ENCODE assay signal across 20 cellular contexts in the genomic region with DNA sequence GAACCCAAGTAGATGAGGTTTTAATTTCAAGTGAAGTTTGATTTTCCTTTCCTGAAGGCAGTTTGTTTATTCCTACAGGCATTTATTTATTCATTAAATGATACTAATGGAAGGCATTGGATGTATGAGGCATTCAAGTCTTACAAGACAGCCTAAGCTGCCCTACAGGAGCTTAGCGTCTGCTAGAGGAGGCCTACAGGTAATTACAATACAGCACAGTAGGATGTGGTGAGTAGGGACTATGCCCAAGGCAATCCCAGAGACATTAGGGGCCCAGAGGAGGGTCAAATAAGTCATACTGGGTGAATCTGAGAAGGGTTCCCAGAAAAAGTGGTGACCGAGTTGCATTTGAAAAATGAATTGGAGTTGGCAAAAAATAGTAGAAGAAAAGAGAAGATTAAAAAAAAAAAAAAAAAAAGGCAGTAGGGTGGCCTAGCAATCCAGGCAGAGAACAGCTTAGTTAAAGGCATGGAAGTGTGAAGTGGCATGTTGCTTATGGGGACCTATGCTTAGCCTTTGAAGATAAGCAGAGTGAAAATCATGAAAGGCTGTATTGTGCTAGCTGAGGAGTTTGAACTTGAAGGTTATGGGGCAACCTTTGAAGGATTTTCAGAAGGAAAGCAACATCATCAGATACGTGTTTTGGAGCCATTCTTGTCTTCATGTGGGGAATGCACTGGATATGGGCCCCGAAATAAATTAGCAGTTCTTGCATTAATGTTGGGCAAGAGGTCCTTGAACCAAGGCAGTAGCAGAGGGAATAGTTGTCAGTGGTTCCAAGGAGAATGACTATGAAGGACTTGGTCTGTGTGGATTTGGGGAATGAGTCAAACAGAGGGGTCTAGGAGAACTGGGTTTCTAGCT.
DNase-seq lines count a peak whose midpoint lies in the region; ATAC-seq, FAIRE-seq and TF ChIP-seq lines count a peak whose summit lies in the region.
"Had no signal": no experiment of that assay in that cellular context is flagged by ENCODE, and none has a peak within 500 bp of the region (broad histone marks: within the 10 kb centered on the region; RNA-seq: fewer than 3 reads in every experiment).

No MANE protein-coding gene starts in this region.

- H3K36me3 ChIP-seq in GM23248 (ENCODE audit: low read depth): no peaks in the 10 kb centered on the region

- no peaks in the 10 kb centered on the region for H3K27me3 ChIP-seq in GM23248 (replicated peaks; ENCODE audit: insufficient read depth)

- no peak overlapping the region for H3K4me2 ChIP-seq in GM23248 (ENCODE audit: unreplicated experiment)

- intact Hi-C loops in activated B cell treated with CpG ODN at 0.5 μM for 24 hours (cut with micrococcal nuclease): no loop called here

- H3K4me3 ChIP-seq in GM23248: no peak overlapping the region
- H3K4me3 ChIP-seq: SK-N-MC had no signal

- ATAC-seq in activated B cell treated with CpG ODN at 0.5 μM for 24 hours (ENCODE audit: low read depth) (no peak), left lobe of liver (peak; percentile 28)

- H3K4me1 ChIP-seq in GM23248 (ENCODE audit: insufficient read depth): no peaks in the 10 kb centered on the region

- WGBS in GM23248 (ENCODE audit: low coverage in 1 of 2, low lambda C conversion rate in 2 of 2, missing lambda C conversion rate in 2 of 2), 2 experiments: 44 to 51% methylated on average over 4 of the region's 4 CpGs

- H3K27ac Mint-ChIP-seq in activated B cell treated with CpG ODN at 0.5 μM for 24 hours: peak overlapping the region; percentile 46
- H3K27ac Mint-ChIP-seq: HFFc6 had no signal

- no peaks in the 10 kb centered on the region for H3K27me3 Mint-ChIP-seq in activated B cell treated with CpG ODN at 0.5 μM for 24 hours

- H4K20me1 ChIP-seq in GM23248 (ENCODE audit: insufficient read depth): no peaks in the 10 kb centered on the region

- in situ Hi-C loops in GM23248 (cut with MboI): no loop called here

- H3K79me2 ChIP-seq in GM23248 (ENCODE audit: insufficient read depth): no peaks in the 10 kb centered on the region

- CTCF ChIA-PET in activated B cell treated with CpG ODN at 0.5 μM for 24 hours (lab: Charles Lee): interaction anchor here (1.9 kb wide), 1 partner anchor 13 kb away, joined by 5 read pairs; no protein-coding TSS in a partner anchor

- peaks cover 28% of the 10 kb centered on the region for H3K36me3 Mint-ChIP-seq in activated B cell treated with CpG ODN at 0.5 μM for 24 hours (ENCODE audit: low read depth)

- DNase-seq in GM23248: peak; percentile 42
- DNase-seq in activated B cell treated with CpG ODN at 0.5 μM for 24 hours: no peak
- no peak for DNase-seq in left lobe of liver (ENCODE audit: low spot score)
- DNase-seq in urothelium cell line (ENCODE audit: low spot score): no peak
- DNase-seq in SKM-1 (lab: John Stamatoyannopoulos, UW; ENCODE audit: unreplicated experiment): no peak
- no peak for DNase-seq in COLO668 (lab: John Stamatoyannopoulos, UW; ENCODE audit: unreplicated experiment)
- DNase-seq in DMS53 treated with DMSO at 0.1 percent for 48 hours (lab: John Stamatoyannopoulos, UW; ENCODE audit: unreplicated experiment): no peak
- DNase-seq: ACHN, EL, H7, HFFc6, KBM-7, NCI-H1105, NCI-H2081 treated with DMSO at 0.1 percent for 48 hours, NCI-H748 treated with DMSO at 0.1 percent for 48 hours, OCI-M1, Right ventricle myocardium superior had no signal

- POLR2A ChIA-PET in activated B cell treated with CpG ODN at 0.5 μM for 24 hours (lab: Charles Lee): interaction anchor here (0.7 to 1.3 kb wide), 2 partner anchors 9 to 11 kb away, joined by 4 to 10 read pairs; no protein-coding TSS in a partner anchor

- no peak overlapping the region for H3K4me3 Mint-ChIP-seq in activated B cell treated with CpG ODN at 0.5 μM for 24 hours
- H3K4me3 Mint-ChIP-seq: HFFc6 had no signal

- H3K9me2 ChIP-seq in GM23248 (ENCODE audit: insufficient read depth): no peaks in the 10 kb centered on the region

- peaks cover 48% of the 10 kb centered on the region for H3K4me1 Mint-ChIP-seq in activated B cell treated with CpG ODN at 0.5 μM for 24 hours

- peak; percentile 56 for FAIRE-seq in urothelium cell line (lab: Jason Lieb, UNC)
- FAIRE-seq: GM12892, GM18507 had no signal

- TF ChIP-seq CTCF in activated B cell treated with CpG ODN at 0.5 μM for 24 hours (IDR thresholded peaks at IDR 0.05): no peak

- H3F3A ChIP-seq in GM23248 (ENCODE audit: insufficient read depth): no peaks in the 10 kb centered on the region

- H3K9ac ChIP-seq in GM23248: no peak overlapping the region

- H3K27ac ChIP-seq in GM23248: no peak overlapping the region
- H3K27ac ChIP-seq: SK-N-MC had no signal

- H3K9me3 Mint-ChIP-seq in activated B cell treated with CpG ODN at 0.5 μM for 24 hours: no peaks in the 10 kb centered on the region
- H3K9me3 Mint-ChIP-seq: HFFc6 had no signal

- H2AFZ ChIP-seq in GM23248: no peak overlapping the region

- no peaks in the 10 kb centered on the region for H3K9me3 ChIP-seq in GM23248 (ENCODE audit: low read depth)
